22 cellular contexts compared by ENCODE assay signal in the genomic region with DNA sequence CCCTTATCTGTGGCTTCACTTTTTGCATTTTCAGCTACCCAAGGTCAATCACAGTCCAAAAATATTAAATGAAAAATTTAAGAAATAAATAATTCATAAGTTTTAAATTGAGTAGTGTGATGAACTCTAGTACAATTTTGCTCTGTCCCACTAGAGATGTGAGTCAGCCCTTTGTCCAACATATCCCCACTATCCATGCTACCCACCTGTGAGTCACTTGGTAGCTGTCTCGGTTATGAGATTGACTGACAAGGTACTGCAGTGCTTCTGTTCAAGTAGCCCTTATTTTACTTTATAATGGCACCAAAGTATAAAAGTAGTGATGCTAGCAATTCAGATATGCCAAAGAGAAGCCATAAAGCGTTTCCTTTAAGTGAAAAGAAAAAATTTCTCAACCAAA.
"Had no signal": no experiment of that assay in that cellular context is flagged by ENCODE, and none has a peak within 500 bp of the region (broad histone marks: within the 10 kb centered on the region; RNA-seq: fewer than 3 reads in every experiment).

No MANE protein-coding gene starts in this region.

- DNase-seq: colonic mucosa; dermis blood vessel endothelial cell; endodermal cell; hippocampal formation; islet precursor cell; left cardiac atrium; left ventricle myocardium inferior; lower lobe of right lung; midbrain; nucleus accumbens; right cardiac atrium; stimulated activated CD4-positive, alpha-beta T cell treated with anti-CD3 and anti-CD28 coated beads, Interleukin-1b, Interleukin-23, amount 100 ng/mL, for 48 hours; stimulated activated CD4-positive, alpha-beta T cell treated with anti-CD3 and anti-CD28 coated beads, Interleukin-4, amount 100 ng/mL, for 24 hours; stimulated activated naive B cell treated with anti-CD40 and anti-IgM and Interleukin-4, amounts not matched to agents 10 μg/mL and 1 μg/mL and 100 μg/mL, for 72 hours; stimulated activated naive CD8-positive, alpha-beta T cell treated with anti-CD3 and anti-CD28 coated beads, Interleukin-15, amount 100 ng/mL, for 72 hours; testis had no signal

- H3K4me1 ChIP-seq: colonic mucosa, neural progenitor cell, testis had no signal

- H2AFZ ChIP-seq: neural progenitor cell had no signal

- H3K4me2 ChIP-seq: neural progenitor cell, smooth muscle cell had no signal

- H3K36me3 ChIP-seq: colonic mucosa, left ventricle myocardium inferior, lower lobe of right lung, ovary had no signal

- ATAC-seq: heart left ventricle; left cardiac atrium; lower lobe of right lung; natural killer cell treated with Interleukin-12 subunit alpha and Interleukin-12 subunit beta and Interleukin-15 and Interleukin-18, amount 100 ng/mL, for 72 hours; right cardiac atrium; stimulated activated naive B cell treated with anti-CD40 and anti-IgM and Interleukin-4, amounts not matched to agents 10 μg/mL and 1 μg/mL and 100 μg/mL, for 72 hours; stimulated activated naive CD8-positive, alpha-beta T cell treated with anti-CD3 and anti-CD28 coated beads, Interleukin-15, amount 100 ng/mL, for 72 hours had no signal

- H3K9ac ChIP-seq: neural progenitor cell had no signal

- H3K4me3 ChIP-seq: colonic mucosa, heart left ventricle, left ventricle myocardium inferior, lower lobe of right lung, neural progenitor cell, ovary, smooth muscle cell, testis, tibial nerve had no signal

- H3K27me3 ChIP-seq: colonic mucosa, heart left ventricle, neural progenitor cell, ovary, testis, tibial nerve had no signal

- H3K27ac ChIP-seq: colonic mucosa, heart left ventricle, left ventricle myocardium inferior, lower lobe of right lung, neural progenitor cell, ovary, testis, tibial nerve had no signal

- H3K9me3 ChIP-seq: colonic mucosa, ovary, testis had no signal
